Comparison of ENCODE assay signal across 1 cellular context in the genomic region with DNA sequence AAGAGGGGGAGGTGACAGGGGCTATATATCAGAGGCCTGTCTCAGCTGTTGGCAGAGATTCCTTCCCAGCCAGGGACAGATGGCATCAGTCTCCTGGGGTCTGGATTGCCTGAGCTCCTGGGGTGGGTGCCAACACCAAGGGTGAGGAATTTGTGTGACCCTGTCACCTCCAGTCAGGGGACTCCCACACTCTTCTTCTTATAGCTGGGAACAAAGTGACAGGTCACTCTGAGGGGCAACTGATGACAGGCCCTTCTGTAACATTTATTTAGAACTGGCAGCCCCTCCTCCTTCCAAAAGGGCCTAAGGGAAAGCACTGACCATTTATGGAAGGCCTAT.
TF ChIP-seq lines count a peak whose summit lies in the region.

No MANE protein-coding gene starts in this region.

TF ChIP-seq in IMR-90, 13 proteins besides CTCF, POLR2A, EP300 and RAD21 (continued from another document):
- TF ChIP-seq USF2 (IDR thresholded peaks at IDR 0.05; ENCODE audit: low read depth, low read length) (no peak), RCOR1 (IDR thresholded peaks at IDR 0.05; ENCODE audit: insufficient replicate concordance, low read length) (no peak), CEBPB (IDR thresholded peaks at IDR 0.05; ENCODE audit: low read depth, low read length) (no peak), RFX5 (IDR thresholded peaks at IDR 0.05; ENCODE audit: low read depth, low read length) (no peak), MAZ (IDR thresholded peaks at IDR 0.05; ENCODE audit: borderline replicate concordance, low read depth, low read length) (no peak), NFE2L2 (IDR thresholded peaks at IDR 0.05; ENCODE audit: low read depth, low read length) (no peak), CHD1 (IDR thresholded peaks at IDR 0.05; ENCODE audit: low read depth, low read length) (no peak)
